In the genomic region with DNA sequence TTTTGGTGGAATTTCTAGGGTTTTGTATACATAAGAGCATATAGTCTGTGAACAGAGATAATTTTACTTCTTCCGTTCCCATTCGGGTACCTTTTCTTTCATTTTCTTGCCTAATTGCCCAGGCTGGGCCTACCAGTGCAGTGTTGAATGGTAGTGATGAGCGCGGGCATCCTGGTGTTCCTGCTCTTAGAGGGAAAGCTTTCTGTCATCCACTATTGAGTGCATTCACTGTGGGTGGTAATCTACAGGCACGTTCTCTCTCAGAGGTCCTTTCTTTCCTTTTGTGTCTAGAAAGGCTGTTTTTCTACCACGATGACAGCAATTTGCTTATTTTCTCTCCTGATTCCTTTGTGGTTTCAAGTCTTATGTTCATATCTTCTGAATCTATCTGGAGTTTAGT, we compare ENCODE assay signal across 23 cellular contexts.
"Had no signal": no experiment of that assay in that cellular context is flagged by ENCODE, and none has a peak within 500 bp of the region (broad histone marks: within the 10 kb centered on the region; RNA-seq: fewer than 3 reads in every experiment).

No MANE protein-coding gene starts in this region.

- H3K4me1 ChIP-seq: pancreas had no signal

- ATAC-seq: heart left ventricle; left cardiac atrium; left lung; lower lobe of right lung; naive thymus-derived CD8-positive, alpha-beta T cell; pancreas; psoas muscle; right lobe of liver; stimulated activated effector memory CD8-positive, alpha-beta T cell treated with anti-CD3 and anti-CD28 coated beads, Interleukin-12 subunit alpha, Interleukin-12 subunit beta, amount 100 ng/mL, for 72 hours; upper lobe of right lung had no signal

- DNase-seq: glutamatergic neuron; heart left ventricle; kidney glomerular epithelial cell; left cardiac atrium; left lung; lower lobe of right lung; mammary epithelial cell; mesenchymal stem cell; naive thymus-derived CD8-positive, alpha-beta T cell; pancreas; psoas muscle; right lobe of liver; stimulated activated CD4-positive, alpha-beta T cell treated with anti-CD3 and anti-CD28 coated beads, Interleukin-4, amount 100 ng/mL, for 24 hours; stimulated activated naive CD4-positive, alpha-beta T cell; tibial artery; trophoblast cell; upper lobe of right lung had no signal

- H3K27ac ChIP-seq: heart left ventricle, left lung, lower lobe of right lung, pancreas, psoas muscle, right atrium auricular region, right lobe of liver, suprapubic skin, thoracic aorta, tibial artery, upper lobe of right lung had no signal

- H3K36me3 Mint-ChIP-seq: stimulated activated effector memory CD8-positive, alpha-beta T cell treated with anti-CD3 and anti-CD28 coated beads, Interleukin-12 subunit alpha, Interleukin-12 subunit beta, amount 100 ng/mL, for 72 hours had no signal

- H3K27me3 Mint-ChIP-seq: naive thymus-derived CD8-positive, alpha-beta T cell; stimulated activated naive CD8-positive, alpha-beta T cell treated with anti-CD3 and anti-CD28 coated beads, Interleukin-15, Interleukin-2, amounts not matched to agents 100 ng/mL and 50 ng/mL, for 24 hours had no signal

- H3K4me3 ChIP-seq: heart left ventricle, left lung, lower lobe of right lung, pancreas, psoas muscle, right atrium auricular region, right lobe of liver, suprapubic skin, thoracic aorta, tibial artery, upper lobe of right lung had no signal

- H3K27ac Mint-ChIP-seq: stimulated activated effector memory CD8-positive, alpha-beta T cell treated with anti-CD3 and anti-CD28 coated beads, Interleukin-12 subunit alpha, Interleukin-12 subunit beta, amount 100 ng/mL, for 72 hours; stimulated activated naive CD8-positive, alpha-beta T cell treated with anti-CD3 and anti-CD28 coated beads, Interleukin-15, Interleukin-2, amounts not matched to agents 100 ng/mL and 50 ng/mL, for 24 hours had no signal

- H3K27me3 ChIP-seq: heart left ventricle, left lung, pancreas, right atrium auricular region, right lobe of liver, suprapubic skin, tibial artery, upper lobe of right lung had no signal

- H3K4me3 Mint-ChIP-seq: naive thymus-derived CD8-positive, alpha-beta T cell; nephron; stimulated activated effector memory CD8-positive, alpha-beta T cell treated with anti-CD3 and anti-CD28 coated beads, Interleukin-12 subunit alpha, Interleukin-12 subunit beta, amount 100 ng/mL, for 72 hours; stimulated activated naive CD8-positive, alpha-beta T cell treated with anti-CD3 and anti-CD28 coated beads, Interleukin-15, Interleukin-2, amounts not matched to agents 100 ng/mL and 50 ng/mL, for 24 hours had no signal

- H3K36me3 ChIP-seq: heart left ventricle, left lung, lower lobe of right lung, pancreas, right atrium auricular region, right lobe of liver, suprapubic skin, thoracic aorta, tibial artery, upper lobe of right lung had no signal

- H3K9me3 ChIP-seq: pancreas, psoas muscle, right lobe of liver, suprapubic skin, thoracic aorta, tibial artery had no signal
